18 cellular contexts compared by ENCODE assay signal in the genomic region with DNA sequence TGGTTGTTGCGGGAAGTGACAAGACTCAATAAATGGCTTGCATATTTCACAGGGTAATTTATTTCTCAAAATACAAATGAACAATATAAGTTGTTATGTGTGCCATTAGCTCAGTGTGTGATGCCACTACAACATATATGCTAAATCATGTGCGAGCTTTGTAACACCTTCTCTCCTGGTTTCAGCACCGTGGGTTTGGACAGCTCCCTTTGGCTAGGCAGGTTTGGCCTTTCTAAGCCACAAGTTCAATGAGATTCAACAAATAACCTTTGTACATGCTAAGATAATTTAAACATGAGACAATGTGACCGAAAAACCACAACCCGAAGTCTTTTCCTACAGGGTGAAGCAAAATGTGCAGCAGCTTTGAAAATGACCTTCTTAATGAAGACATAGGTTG.
DNase-seq lines count a peak whose midpoint lies in the region; ATAC-seq and TF ChIP-seq lines count a peak whose summit lies in the region.
"Had no signal": no experiment of that assay in that cellular context is flagged by ENCODE, and none has a peak within 500 bp of the region (broad histone marks: within the 10 kb centered on the region; RNA-seq: fewer than 3 reads in every experiment).

No MANE protein-coding gene starts in this region.

- no peaks in the 10 kb centered on the region for H3K36me3 Mint-ChIP-seq in activated CD8-positive, alpha-beta T cell treated with anti-CD3 and anti-CD28 coated beads for 36 hours (ENCODE audit: low read depth)
- H3K36me3 Mint-ChIP-seq in nephron progenitor cell (ENCODE audit: low read depth), result no peaks in the 10 kb centered on the region
- H3K36me3 Mint-ChIP-seq in activated naive CD8-positive, alpha-beta T cell treated with anti-CD3 and anti-CD28 coated beads for 36 hours, result no peaks in the 10 kb centered on the region
- H3K36me3 Mint-ChIP-seq: CD4-positive, CD25-positive, alpha-beta regulatory T cell had no signal

- no peak overlapping the region for H3K27ac Mint-ChIP-seq in activated CD8-positive, alpha-beta T cell treated with anti-CD3 and anti-CD28 coated beads for 36 hours
- no peak overlapping the region for H3K27ac Mint-ChIP-seq in nephron progenitor cell
- no peak overlapping the region for H3K27ac Mint-ChIP-seq in activated naive CD8-positive, alpha-beta T cell treated with anti-CD3 and anti-CD28 coated beads for 36 hours
- H3K27ac Mint-ChIP-seq: activated CD4-positive, alpha-beta memory T cell treated with anti-CD3 and anti-CD28 coated beads, Interleukin-2, amount 10 ng/mL, durations not matched to agents 7 days and 5 days; activated T-helper 2 cell treated with anti-CD3 and anti-CD28 coated beads, Interferon-gamma antibody, Interleukin-2, Interleukin-4, amounts not matched to agents 10 μg/mL and 5 μg/mL and 100 μg/mL, durations not matched to agents 14 hours and 24 hours and 36 hours; CD4-positive, CD25-positive, alpha-beta regulatory T cell; dendritic cell treated with granulocyte-macrophage colony-stimulating factor and Interleukin-4, amounts not matched to agents 40 ng/mL and 50 ng/mL, for 4 days had no signal

- ATAC-seq in activated CD8-positive, alpha-beta T cell treated with anti-CD3 and anti-CD28 coated beads for 36 hours, result no peak
- ATAC-seq: left lung had no signal

- H3K4me3 ChIP-seq in GM12865 (ENCODE audit: low read depth, low read length), result no peak overlapping the region
- no peak overlapping the region for H3K4me3 ChIP-seq in Jurkat, Clone E6-1 (ENCODE audit: low read length)
- no peak overlapping the region for H3K4me3 ChIP-seq in dorsolateral prefrontal cortex
- H3K4me3 ChIP-seq: ascending aorta, esophagus squamous epithelium, left lung had no signal

- CTCF ChIA-PET in activated CD8-positive, alpha-beta T cell treated with anti-CD3 and anti-CD28 coated beads for 36 hours (lab: Charles Lee), result no interaction called here

- DNase-seq in GM12865 (ENCODE audit: low read depth) (peak; percentile 1), nephron progenitor cell (peak; percentile 86), dorsolateral prefrontal cortex (no peak), NCI-H1105 treated with DMSO at 0.1 percent for 48 hours (lab: John Stamatoyannopoulos, UW) (no peak)
- DNase-seq in Jurkat, Clone E6-1 (ENCODE audit: low read depth, low spot score), result peak; percentile 33
- peak; percentile 2 for DNase-seq in activated CD8-positive, alpha-beta T cell treated with anti-CD3 and anti-CD28 coated beads for 36 hours
- DNase-seq in activated naive CD8-positive, alpha-beta T cell treated with anti-CD3 and anti-CD28 coated beads for 36 hours, result no peak
- DNase-seq: activated CD4-positive, alpha-beta memory T cell treated with anti-CD3 and anti-CD28 coated beads, Interleukin-2, amount 10 ng/mL, durations not matched to agents 7 days and 5 days; CD4-positive, CD25-positive, alpha-beta regulatory T cell; esophagus squamous epithelium; left lung; NCI-H2107; NCI-H69; Right ventricle myocardium superior; stimulated activated CD4-positive, alpha-beta T cell treated with anti-CD3 and anti-CD28 coated beads, Interleukin-15, amount 100 ng/mL, for 24 hours had no signal

- intact Hi-C loops in activated CD8-positive, alpha-beta T cell treated with anti-CD3 and anti-CD28 coated beads for 36 hours (cut with micrococcal nuclease), result no loop called here
- intact Hi-C loops in dorsolateral prefrontal cortex (cut with DNase I), result no loop called here

- peaks cover 17% of the 10 kb centered on the region for H3K9me3 Mint-ChIP-seq in activated CD8-positive, alpha-beta T cell treated with anti-CD3 and anti-CD28 coated beads for 36 hours
- peaks cover 4% of the 10 kb centered on the region for H3K9me3 Mint-ChIP-seq in nephron progenitor cell
- peaks cover 11% of the 10 kb centered on the region for H3K9me3 Mint-ChIP-seq in activated naive CD8-positive, alpha-beta T cell treated with anti-CD3 and anti-CD28 coated beads for 36 hours

- no peak for TF ChIP-seq CTCF in GM12865 (IDR thresholded peaks at IDR 0.05; ENCODE audit: insufficient read depth, low read depth, low read length, missing control alignments)
- TF ChIP-seq CTCF in activated CD8-positive, alpha-beta T cell treated with anti-CD3 and anti-CD28 coated beads for 36 hours (IDR thresholded peaks at IDR 0.05), result no peak
- TF ChIP-seq CTCF in nephron progenitor cell (IDR thresholded peaks at IDR 0.05), result no peak
- no peak for TF ChIP-seq CTCF in dorsolateral prefrontal cortex (IDR thresholded peaks at IDR 0.05 in 54 of 56, conservative IDR thresholded peaks at IDR 0.05 in 2 of 56; ENCODE audit: low read depth in 1 of 56, partially characterized antibody in 56 of 56)

- no peak overlapping the region for H3K27ac ChIP-seq in dorsolateral prefrontal cortex
- H3K27ac ChIP-seq: ascending aorta, esophagus squamous epithelium, left lung had no signal

- no peaks in the 10 kb centered on the region for H3K27me3 ChIP-seq in dorsolateral prefrontal cortex
- H3K27me3 ChIP-seq: ascending aorta, esophagus squamous epithelium, left lung had no signal

- H3K27me3 Mint-ChIP-seq in activated CD8-positive, alpha-beta T cell treated with anti-CD3 and anti-CD28 coated beads for 36 hours, result no peaks in the 10 kb centered on the region
- peaks cover 7% of the 10 kb centered on the region for H3K27me3 Mint-ChIP-seq in nephron progenitor cell (ENCODE audit: low read depth, poor library complexity)
- H3K27me3 Mint-ChIP-seq in activated naive CD8-positive, alpha-beta T cell treated with anti-CD3 and anti-CD28 coated beads for 36 hours, result no peaks in the 10 kb centered on the region
- H3K27me3 Mint-ChIP-seq: activated CD4-positive, alpha-beta memory T cell treated with anti-CD3 and anti-CD28 coated beads, Interleukin-2, amount 10 ng/mL, durations not matched to agents 7 days and 5 days; CD4-positive, CD25-positive, alpha-beta regulatory T cell; dendritic cell treated with granulocyte-macrophage colony-stimulating factor and Interleukin-4, amounts not matched to agents 40 ng/mL and 50 ng/mL, for 4 days had no signal

- POLR2A ChIA-PET in activated CD8-positive, alpha-beta T cell treated with anti-CD3 and anti-CD28 coated beads for 36 hours (lab: Charles Lee), result no interaction called here

- H3K4me1 Mint-ChIP-seq in activated CD8-positive, alpha-beta T cell treated with anti-CD3 and anti-CD28 coated beads for 36 hours (ENCODE audit: low read depth), result no peaks in the 10 kb centered on the region
- no peaks in the 10 kb centered on the region for H3K4me1 Mint-ChIP-seq in nephron progenitor cell
- H3K4me1 Mint-ChIP-seq in activated naive CD8-positive, alpha-beta T cell treated with anti-CD3 and anti-CD28 coated beads for 36 hours, result no peaks in the 10 kb centered on the region
- H3K4me1 Mint-ChIP-seq: activated CD4-positive, alpha-beta memory T cell treated with anti-CD3 and anti-CD28 coated beads, Interleukin-2, amount 10 ng/mL, durations not matched to agents 7 days and 5 days; CD4-positive, CD25-positive, alpha-beta regulatory T cell had no signal

- no peak overlapping the region for H3K4me3 Mint-ChIP-seq in activated CD8-positive, alpha-beta T cell treated with anti-CD3 and anti-CD28 coated beads for 36 hours
- H3K4me3 Mint-ChIP-seq in nephron progenitor cell, result no peak overlapping the region
- no peak overlapping the region for H3K4me3 Mint-ChIP-seq in activated naive CD8-positive, alpha-beta T cell treated with anti-CD3 and anti-CD28 coated beads for 36 hours
- H3K4me3 Mint-ChIP-seq: activated CD4-positive, alpha-beta memory T cell treated with anti-CD3 and anti-CD28 coated beads, Interleukin-2, amount 10 ng/mL, durations not matched to agents 7 days and 5 days; CD4-positive, CD25-positive, alpha-beta regulatory T cell; dendritic cell treated with granulocyte-macrophage colony-stimulating factor and Interleukin-4, amounts not matched to agents 40 ng/mL and 50 ng/mL, for 4 days had no signal

Comparison
In these comparisons a context has a peak if more than half of its experiments do, and no peak if none do; other contexts are left out.
1. DNase-seq: peak in GM12865 (single experiment), Jurkat, Clone E6-1 (single experiment), activated CD8-positive, alpha-beta T cell treated with anti-CD3 and anti-CD28 coated beads for 36 hours (single experiment) and nephron progenitor cell (single experiment); none in dorsolateral prefrontal cortex (0 of 10), activated naive CD8-positive, alpha-beta T cell treated with anti-CD3 and anti-CD28 coated beads for 36 hours (single experiment) and NCI-H1105 treated with DMSO at 0.1 percent for 48 hours (single experiment).